Comparison of ENCODE assay signal across 25 cellular contexts in the genomic region with DNA sequence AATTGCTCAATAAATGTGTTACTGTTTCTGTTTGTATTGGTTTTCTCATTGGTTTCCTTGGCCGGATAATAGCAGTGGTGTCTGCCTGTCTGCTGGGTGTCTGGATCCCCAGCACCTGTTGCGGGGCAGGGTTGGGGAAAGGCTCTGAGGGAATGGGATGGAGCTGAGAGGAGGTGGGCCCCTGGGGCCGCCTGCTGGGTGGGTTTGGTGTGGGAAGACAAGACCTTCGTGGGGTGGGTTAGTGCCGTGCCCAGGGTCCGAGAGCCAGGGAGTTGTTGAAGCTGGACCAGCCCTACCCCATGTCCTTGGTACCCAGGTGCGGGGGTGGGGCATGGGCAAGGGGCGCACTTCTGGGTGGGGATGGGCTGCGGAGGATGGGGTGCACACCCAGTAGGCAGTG.
"Had no signal": no experiment of that assay in that cellular context is flagged by ENCODE, and none has a peak within 500 bp of the region (broad histone marks: within the 10 kb centered on the region; RNA-seq: fewer than 3 reads in every experiment).

No MANE protein-coding gene starts in this region.

- DNase-seq: activated CD4-positive, alpha-beta memory T cell treated with anti-CD3 and anti-CD28 coated beads for 36 hours; activated CD4-positive, alpha-beta T cell treated with anti-CD3 and anti-CD28 coated beads for 4 hours; activated CD4-positive, CD25-positive, alpha-beta regulatory T cell; activated CD8-positive, alpha-beta memory T cell treated with anti-CD3 and anti-CD28 coated beads, Interleukin-2, amount 10 ng/mL, durations not matched to agents 7 days and 5 days; activated gamma-delta T cell; activated naive CD4-positive, alpha-beta T cell treated with anti-CD3 and anti-CD28 coated beads, Interleukin-2, amount 50 U/mL, for 16 hours; activated T-cell treated with anti-CD3 and anti-CD28 coated beads for 4 hours; anterior cingulate cortex; effector memory CD4-positive, alpha-beta T cell; gastrocnemius medialis; heart left ventricle; left ventricle myocardium superior; nephron progenitor cell; stimulated activated CD4-positive, alpha-beta T cell treated with anti-CD3 and anti-CD28 coated beads, Interleukin-12 subunit alpha, Interleukin-12 subunit beta, amount 100 ng/mL, for 4 hours; stimulated activated naive CD8-positive, alpha-beta T cell treated with anti-CD3 and anti-CD28 coated beads, Interleukin-15, amount 100 ng/mL, for 72 hours; SW 1271; T-helper 17 cell; tibial artery had no signal

- H3K27ac ChIP-seq: esophagus muscularis mucosa, gastrocnemius medialis, heart left ventricle, prostate gland, tibial artery had no signal

- H3K27me3 Mint-ChIP-seq: activated CD4-positive, alpha-beta memory T cell treated with anti-CD3 and anti-CD28 coated beads for 36 hours; activated CD8-positive, alpha-beta memory T cell treated with anti-CD3 and anti-CD28 coated beads, Interleukin-2, amount 10 ng/mL, durations not matched to agents 7 days and 5 days; central memory CD8-positive, alpha-beta T cell; stimulated activated naive CD8-positive, alpha-beta T cell treated with anti-CD3 and anti-CD28 coated beads, Interleukin-15, amount 100 ng/mL, for 72 hours; T-helper 17 cell had no signal

- H3K4me3 Mint-ChIP-seq: activated CD4-positive, alpha-beta memory T cell treated with anti-CD3 and anti-CD28 coated beads for 36 hours; activated CD8-positive, alpha-beta memory T cell treated with anti-CD3 and anti-CD28 coated beads, Interleukin-2, amount 10 ng/mL, durations not matched to agents 7 days and 5 days; central memory CD8-positive, alpha-beta T cell; nephron progenitor cell; stimulated activated effector memory CD8-positive, alpha-beta T cell treated with anti-CD3 and anti-CD28 coated beads, Interleukin-12 subunit alpha, Interleukin-12 subunit beta, amount 100 ng/mL, for 72 hours; stimulated activated naive CD8-positive, alpha-beta T cell treated with anti-CD3 and anti-CD28 coated beads, Interleukin-15, amount 100 ng/mL, for 72 hours; T-helper 17 cell had no signal

- H3K27me3 ChIP-seq: esophagus muscularis mucosa, gastrocnemius medialis, heart left ventricle, tibial artery had no signal

- H3K9me3 Mint-ChIP-seq: activated CD4-positive, alpha-beta memory T cell treated with anti-CD3 and anti-CD28 coated beads for 36 hours; central memory CD8-positive, alpha-beta T cell; stimulated activated effector memory CD8-positive, alpha-beta T cell treated with anti-CD3 and anti-CD28 coated beads, Interleukin-12 subunit alpha, Interleukin-12 subunit beta, amount 100 ng/mL, for 72 hours had no signal

- ATAC-seq: activated CD8-positive, alpha-beta memory T cell treated with anti-CD3 and anti-CD28 coated beads, Interleukin-2, amount 10 ng/mL, durations not matched to agents 7 days and 5 days; gastrocnemius medialis; heart left ventricle; left ventricle myocardium superior; stimulated activated effector memory CD8-positive, alpha-beta T cell treated with anti-CD3 and anti-CD28 coated beads, Interleukin-12 subunit alpha, Interleukin-12 subunit beta, amount 100 ng/mL, for 72 hours; stimulated activated naive CD8-positive, alpha-beta T cell treated with anti-CD3 and anti-CD28 coated beads, Interleukin-15, amount 100 ng/mL, for 72 hours; T-helper 17 cell had no signal

- H3K27ac Mint-ChIP-seq: activated CD4-positive, alpha-beta memory T cell treated with anti-CD3 and anti-CD28 coated beads for 36 hours; activated CD8-positive, alpha-beta memory T cell treated with anti-CD3 and anti-CD28 coated beads, Interleukin-2, amount 10 ng/mL, durations not matched to agents 7 days and 5 days; nephron progenitor cell; stimulated activated effector memory CD8-positive, alpha-beta T cell treated with anti-CD3 and anti-CD28 coated beads, Interleukin-12 subunit alpha, Interleukin-12 subunit beta, amount 100 ng/mL, for 72 hours; T-helper 17 cell had no signal

- H3K9me3 ChIP-seq: esophagus muscularis mucosa, gastrocnemius medialis, heart left ventricle, prostate gland, tibial artery had no signal

- H3K36me3 ChIP-seq: gastrocnemius medialis, heart left ventricle, prostate gland had no signal

- FAIRE-seq: colon, endothelial cell of umbilical vein, islet of Langerhans had no signal

- H3K4me3 ChIP-seq: esophagus muscularis mucosa, gastrocnemius medialis, heart left ventricle, prostate gland, tibial artery had no signal
